Comparison of ENCODE assay signal across 33 cellular contexts in genomic region chr22:35560824-35561223, GRCh38. TPM values are rescaled to one million over a fixed set of nuclear protein-coding genes. Genes with fewer than 3 reads are reported as not detected.
"Had no signal": no experiment of that assay in that cellular context is flagged by ENCODE, and none has a peak within 500 bp of the region (broad histone marks: within the 10 kb centered on the region; RNA-seq: fewer than 3 reads in every experiment).

No MANE protein-coding gene starts in this region.

- H2AFZ ChIP-seq: hepatocyte, parathyroid adenoma had no signal

- FAIRE-seq: endothelial cell of umbilical vein, islet of Langerhans had no signal

- H3K4me3 ChIP-seq: coronary artery, esophagus muscularis mucosa, gastroesophageal sphincter, heart left ventricle, hepatocyte, left lung, prostate gland, right atrium auricular region, smooth muscle cell, suprapubic skin, transverse colon had no signal

- H3K9me3 Mint-ChIP-seq: stimulated activated naive CD8-positive, alpha-beta T cell treated with anti-CD3 and anti-CD28 coated beads, Interleukin-15, amount 100 ng/mL, for 72 hours had no signal

- H3K36me3 Mint-ChIP-seq: naive thymus-derived CD4-positive, alpha-beta T cell had no signal

- H3K27me3 ChIP-seq: esophagus muscularis mucosa, gastroesophageal sphincter, hepatocyte, left lung, right atrium auricular region, transverse colon had no signal

- H3K79me2 ChIP-seq: hepatocyte, parathyroid adenoma had no signal

- H3K4me1 ChIP-seq: left lung, parathyroid adenoma, prostate gland had no signal

- H3K9ac ChIP-seq: parathyroid adenoma had no signal

- H3K27ac ChIP-seq: coronary artery, esophagus muscularis mucosa, foreskin keratinocyte, gastroesophageal sphincter, heart left ventricle, hepatocyte, left lung, neutrophil, parathyroid adenoma, prostate gland, right atrium auricular region, suprapubic skin, transverse colon had no signal

- H3K4me3 Mint-ChIP-seq: naive thymus-derived CD4-positive, alpha-beta T cell; stimulated activated naive CD8-positive, alpha-beta T cell treated with anti-CD3 and anti-CD28 coated beads, Interleukin-15, amount 100 ng/mL, for 72 hours had no signal

- ATAC-seq: foreskin keratinocyte; gastroesophageal sphincter; heart left ventricle; left lung; naive thymus-derived CD4-positive, alpha-beta T cell; sciatic nerve; stimulated activated naive CD8-positive, alpha-beta T cell treated with anti-CD3 and anti-CD28 coated beads, Interleukin-15, amount 100 ng/mL, for 72 hours had no signal

- H3K9me3 ChIP-seq: esophagus muscularis mucosa, gastroesophageal sphincter, heart left ventricle, left lung, neutrophil, prostate gland, right atrium auricular region, suprapubic skin, transverse colon had no signal

- H3K36me3 ChIP-seq: esophagus muscularis mucosa, gastroesophageal sphincter, heart left ventricle, left lung, neutrophil, prostate gland, right atrium auricular region, suprapubic skin, transverse colon had no signal

- H3K27ac Mint-ChIP-seq: naive thymus-derived CD4-positive, alpha-beta T cell had no signal

- DNase-seq: dermis blood vessel endothelial cell; effector memory CD4-positive, alpha-beta T cell; foreskin keratinocyte; heart left ventricle; left cardiac atrium; left lung; mesendoderm; midbrain; naive thymus-derived CD4-positive, alpha-beta T cell; stimulated activated CD4-positive, alpha-beta T cell treated with anti-CD3 and anti-CD28 coated beads, Interleukin-12 subunit alpha, Interleukin-12 subunit beta, amount 100 ng/mL, for 4 hours; stimulated activated CD4-positive, alpha-beta T cell treated with anti-CD3 and anti-CD28 coated beads, Interleukin-1b, Interleukin-23, amount 100 ng/mL, for 48 hours; stimulated activated CD4-positive, alpha-beta T cell treated with anti-CD3 and anti-CD28 coated beads, Interleukin-4, amount 100 ng/mL, for 1 hour; stimulated activated CD8-positive, alpha-beta memory T cell treated with anti-CD3 and anti-CD28 coated beads, Interleukin-4, amount 100 ng/mL, for 48 hours; stimulated activated naive CD4-positive, alpha-beta T cell; stimulated activated naive CD8-positive, alpha-beta T cell treated with anti-CD3 and anti-CD28 coated beads, Interleukin-15, amount 100 ng/mL, for 72 hours; transverse colon had no signal

- H3K4me2 ChIP-seq: hepatocyte had no signal

RNA-seq across cellular contexts. Expression of gene RASD2, which starts 20.2 kb away (rescaled TPM):
- total RNA-seq: endothelial cell of umbilical vein, lung microvascular endothelial cell had no signal
- polyA plus RNA-seq: endothelial cell of umbilical vein, smooth muscle cell had no signal

RNA-seq across cellular contexts. Expression of gene MB, which starts 56.3 kb away (rescaled TPM):
- total RNA-seq: dermis blood vessel endothelial cell, endothelial cell of umbilical vein, epithelial cell of proximal tubule, fibroblast of lung, foreskin keratinocyte, hepatocyte, kidney epithelial cell, lung microvascular endothelial cell, sciatic nerve, smooth muscle cell had no signal
- polyA plus RNA-seq: endothelial cell of umbilical vein; fibroblast of lung; foreskin keratinocyte; naive thymus-derived CD4-positive, alpha-beta T cell had no signal
